Comparison of ENCODE assay signal across 15 cellular contexts in genomic region chr10:43679509-43679908, GRCh38. TPM values are rescaled to one million over a fixed set of nuclear protein-coding genes. Genes with fewer than 3 reads are reported as not detected.
DNase-seq lines count a peak whose midpoint lies in the region; ATAC-seq and TF ChIP-seq lines count a peak whose summit lies in the region.
"Had no signal": no experiment of that assay in that cellular context is flagged by ENCODE, and none has a peak within 500 bp of the region (broad histone marks: within the 10 kb centered on the region; RNA-seq: fewer than 3 reads in every experiment).

No MANE protein-coding gene starts in this region.

- ATAC-seq in heart right ventricle: peak; percentile 48 to 91 (median 86)
- no peak for ATAC-seq in GM21528 (IDR thresholded peaks at IDR 0.05; ENCODE audit: low FRiP score, unreplicated experiment)
- ATAC-seq in sciatic nerve: no peak
- ATAC-seq: activated T-cell treated with anti-CD3 and anti-CD28 coated beads, Interleukin-2, amount 50 U/mL, for 4 hours; WTC11 had no signal

- TF ChIP-seq CTCF in heart right ventricle (IDR thresholded peaks at IDR 0.05): no peak
- TF ChIP-seq CTCF in prostate gland (IDR thresholded peaks at IDR 0.05): no peak

- DNase-seq in DMS79 (lab: John Stamatoyannopoulos, UW): peak; percentile 32
- peak in 35 of 56 donors; percentile 10 to 79 (median 56) for DNase-seq in amygdala (lab: John Stamatoyannopoulos, UW)
- peak; percentile 74 to 81 for DNase-seq in heart right ventricle
- peak; percentile 76 for DNase-seq in prostate gland (ENCODE audit: low spot score)
- DNase-seq in sciatic nerve (ENCODE audit: low spot score): no peak
- no peak for DNase-seq in activated CD4-positive, CD25-positive, alpha-beta regulatory T cell treated with anti-CD3 and anti-CD28 coated beads, Interleukin-2, amount 50 U/mL, for 72 hours
- DNase-seq in NOMO-1 (lab: John Stamatoyannopoulos, UW; ENCODE audit: unreplicated experiment in 2 of 2): no peak
- DNase-seq: activated T-cell treated with anti-CD3 and anti-CD28 coated beads, Interleukin-2, amount 50 U/mL, for 4 hours; Kasumi-1; NCI-H510A treated with DMSO at 0.1 percent for 48 hours; SIG-M5; testis had no signal

- H3K36me3 ChIP-seq in heart right ventricle (no peaks in the 10 kb centered on the region), prostate gland (no peaks in the 10 kb centered on the region)
- H3K36me3 ChIP-seq: BLaER1 had no signal

- H3K27ac ChIP-seq in heart right ventricle (no peak overlapping the region), prostate gland (no peak overlapping the region)
- H3K27ac ChIP-seq: BLaER1, testis had no signal

- TF ChIP-seq POLR2A in prostate gland (IDR thresholded peaks at IDR 0.05): no peak

- H3K4me3 ChIP-seq in heart right ventricle (no peak overlapping the region), prostate gland (no peak overlapping the region)
- H3K4me3 ChIP-seq: BLaER1, testis had no signal

- H3K9me3 ChIP-seq in heart right ventricle: peaks cover 0 to 12% (median 0%) of the 10 kb centered on the region in 11 donors
- H3K9me3 ChIP-seq in prostate gland: no peaks in the 10 kb centered on the region
- H3K9me3 ChIP-seq: testis had no signal

- intact Hi-C loops in heart right ventricle (cut with DNase I) (loop anchor here in 2 of 10 donors (5.0 to 10.0 kb wide), 2 partner anchors 355 to 1183 kb away; no protein-coding TSS in a partner anchor), prostate gland (cut with DNase I) (loop anchor here (10.0 kb wide), 1 partner anchor 1295 kb away; the partner anchor contains the start of gene DEPP1), sciatic nerve (cut with DNase I) (no loop called here)

- H3K4me1 ChIP-seq in heart right ventricle: peaks cover 0 to 28% (median 8%) of the 10 kb centered on the region in 9 donors
- H3K4me1 ChIP-seq in prostate gland (replicated peaks): no peaks in the 10 kb centered on the region
- H3K4me1 ChIP-seq: BLaER1, testis had no signal

- WGBS in heart right ventricle, 2 donors: 55 to 61% methylated on average over 7 of the region's 7 CpGs
- 17% methylated on average over 7 of the region's 7 CpGs for WGBS in prostate gland

- H3K27me3 ChIP-seq in heart right ventricle: no peaks in the 10 kb centered on the region
- no peaks in the 10 kb centered on the region for H3K27me3 ChIP-seq in prostate gland (replicated peaks; ENCODE audit: insufficient read depth)
- H3K27me3 ChIP-seq: BLaER1, testis had no signal

RNA-seq across cellular contexts. Expression of gene ZNF32, which starts 30.8 kb away (rescaled TPM):
- total RNA-seq in heart right ventricle (10 to 100 TPM; 34.4 to 52.3 (median 41.6) TPM), prostate gland (10 to 100 TPM; 31.6 to 52.8 TPM), sciatic nerve (41.1 TPM)
- 10 to 100 TPM; 44.9 to 73.8 TPM for polyA plus RNA-seq in heart right ventricle

Comparison
In these comparisons a context has a peak if more than half of its experiments do, and no peak if none do; other contexts are left out.
1. DNase-seq: peak in DMS79 (single experiment), amygdala (35 of 56), heart right ventricle (2 of 2) and prostate gland (single experiment); none in sciatic nerve (single experiment), activated CD4-positive, CD25-positive, alpha-beta regulatory T cell treated with anti-CD3 and anti-CD28 coated beads, Interleukin-2, amount 50 U/mL, for 72 hours (single experiment) and NOMO-1 (0 of 2).
2. ATAC-seq: peak in heart right ventricle (8 of 8); none in GM21528 (single experiment) and sciatic nerve (single experiment).